Comparison of ENCODE assay signal across 16 cellular contexts in the genomic region with DNA sequence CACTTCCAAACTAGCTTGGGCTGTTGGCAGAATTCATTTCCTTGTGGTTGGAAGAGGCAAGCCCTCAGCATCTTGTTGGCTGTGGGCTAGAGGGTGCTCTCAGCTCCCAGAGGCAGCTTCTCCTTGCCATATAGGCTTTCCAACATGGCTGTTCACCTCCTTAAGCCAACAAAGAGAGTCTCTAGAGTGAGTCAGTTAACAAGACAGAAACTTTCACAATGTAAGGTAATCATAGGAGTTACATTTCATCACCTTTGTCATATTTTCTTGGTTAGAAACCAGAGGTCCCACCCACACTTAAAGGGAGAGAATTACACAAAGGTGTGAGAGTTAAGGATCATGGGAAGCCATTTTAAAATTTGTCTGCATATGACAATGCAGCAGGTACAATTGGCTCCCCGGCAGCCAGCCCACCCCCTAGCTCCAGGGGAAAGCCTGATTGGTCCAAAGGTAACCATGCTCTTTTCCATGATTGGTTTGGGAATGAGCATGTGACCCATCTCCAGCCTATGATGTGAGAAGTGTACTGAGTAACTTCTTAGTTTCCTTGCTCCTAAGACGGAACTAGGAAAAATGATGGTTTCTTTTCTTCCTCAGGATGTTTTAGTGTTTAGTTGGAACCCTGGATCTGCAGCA.
DNase-seq lines count a peak whose midpoint lies in the region; ATAC-seq and TF ChIP-seq lines count a peak whose summit lies in the region.
"Had no signal": no experiment of that assay in that cellular context is flagged by ENCODE, and none has a peak within 500 bp of the region (broad histone marks: within the 10 kb centered on the region; RNA-seq: fewer than 3 reads in every experiment).

No MANE protein-coding gene starts in this region.

- H3K27ac ChIP-seq in AG04450 (ENCODE audit: low read depth, low read length) (peak overlapping the region; percentile 2), mammary epithelial cell (ENCODE audit: insufficient read depth, low read depth, low read length) (no peak overlapping the region)
- no peak overlapping the region for H3K27ac ChIP-seq in effector memory CD4-positive, alpha-beta T cell (ENCODE audit: insufficient read depth, low read length, poor library complexity, severe bottlenecking)
- H3K27ac ChIP-seq: GM23248 had no signal

- H3K4me3 ChIP-seq in AG04450 (ENCODE audit: low read depth, low read length), result no peak overlapping the region
- no peak overlapping the region for H3K4me3 ChIP-seq in mammary epithelial cell (replicated peaks in 1 of 3; ENCODE audit: insufficient read depth in 1 of 3, low read depth in 2 of 3, low read length in 3 of 3)
- H3K4me3 ChIP-seq in effector memory CD4-positive, alpha-beta T cell (ENCODE audit: insufficient read depth, low read depth, low read length, poor library complexity, severe bottlenecking), result no peak overlapping the region
- H3K4me3 ChIP-seq: GM12878, GM23248 had no signal

- H4K20me1 ChIP-seq in mammary epithelial cell (ENCODE audit: insufficient read depth, low read length), result no peaks in the 10 kb centered on the region

- intact Hi-C loops in mammary epithelial cell (cut with micrococcal nuclease), result no loop called here

- ATAC-seq in esophagus mucosa (peak; percentile 54), GM19467 (IDR thresholded peaks at IDR 0.05; ENCODE audit: unreplicated experiment) (no peak), HG02885 (IDR thresholded peaks at IDR 0.05; ENCODE audit: poor library complexity, unreplicated experiment) (no peak)
- ATAC-seq: GM12878, HepG2 had no signal

- TF ChIP-seq CTCF in AG04450 (IDR thresholded peaks at IDR 0.05; ENCODE audit: low read depth, low read length) (no peak), mammary epithelial cell (conservative IDR thresholded peaks at IDR 0.05 in 1 of 2, IDR thresholded peaks at IDR 0.05 in 1 of 2; ENCODE audit: extremely low read depth in 1 of 2, insufficient read depth in 1 of 2, low read depth in 1 of 2, low read length in 2 of 2) (no peak)

- H2AFZ ChIP-seq in mammary epithelial cell (ENCODE audit: low read depth, low read length), result no peak overlapping the region
- H2AFZ ChIP-seq: GM23248 had no signal

- DNase-seq in AG04450 (ENCODE audit: low read depth, low spot score), result no peak
- DNase-seq in HT-29 (ENCODE audit: low spot score), result peak; percentile 19
- DNase-seq in mammary epithelial cell, result peak; percentile 24
- DNase-seq in NCI-H1436 (lab: John Stamatoyannopoulos, UW), result no peak
- DNase-seq in effector memory CD4-positive, alpha-beta T cell, result no peak
- DNase-seq: ACHN; C1 segment of cervical spinal cord; CD4-positive, alpha-beta T cell; DMS79; GM23248; H7 had no signal

- no peaks in the 10 kb centered on the region for H3K36me3 ChIP-seq in mammary epithelial cell (ENCODE audit: insufficient read depth, low read length)
- H3K36me3 ChIP-seq in effector memory CD4-positive, alpha-beta T cell (ENCODE audit: control insufficient read depth, insufficient read depth, low read length), result no peaks in the 10 kb centered on the region

- no peaks in the 10 kb centered on the region for H3K9me3 ChIP-seq in AG04450 (ENCODE audit: control insufficient read depth, insufficient read depth, low read length)
- H3K9me3 ChIP-seq in mammary epithelial cell (replicated peaks; ENCODE audit: insufficient read depth, low read length), result peaks cover 8% of the 10 kb centered on the region
- no peaks in the 10 kb centered on the region for H3K9me3 ChIP-seq in effector memory CD4-positive, alpha-beta T cell (ENCODE audit: control insufficient read depth, low read length)

- no TSS peak for BruUV-seq in mammary epithelial cell (replicated peaks; lab: Mats Ljungman, UMichigan)

- H3K27me3 ChIP-seq in AG04450 (ENCODE audit: control insufficient read depth, insufficient read depth, low read length) (no peaks in the 10 kb centered on the region), mammary epithelial cell (ENCODE audit: insufficient read depth, low read length) (no peaks in the 10 kb centered on the region)
- H3K27me3 ChIP-seq in effector memory CD4-positive, alpha-beta T cell (replicated peaks; ENCODE audit: control insufficient read depth, insufficient read depth, low read length, poor library complexity, severe bottlenecking), result no peaks in the 10 kb centered on the region

- CTCF ChIA-PET in AG04450 (lab: Charles Lee) (no interaction called here), mammary epithelial cell (lab: Charles Lee; ENCODE audit: low non-redundant PET) (no interaction called here)

- 68% methylated on average over 2 of the region's 2 CpGs for WGBS in mammary epithelial cell (ENCODE audit: low coverage, missing lambda C conversion rate)

- in situ Hi-C loops in mammary epithelial cell (cut with MboI; ENCODE audit: low sequenced_read_pairs in 2 of 2), result no loop called here

- H3K9ac ChIP-seq in mammary epithelial cell (ENCODE audit: insufficient read depth, low read length), result no peak overlapping the region
- H3K9ac ChIP-seq: GM23248 had no signal

- dilution Hi-C loops in mammary epithelial cell (cut with HindIII; ENCODE audit: low sequenced_read_pairs), result no loop called here

- H3K4me2 ChIP-seq in mammary epithelial cell (ENCODE audit: insufficient read depth, low read depth, low read length), result no peak overlapping the region

- H3K4me1 ChIP-seq in mammary epithelial cell (ENCODE audit: insufficient read depth, low read length), result no peaks in the 10 kb centered on the region
- no peaks in the 10 kb centered on the region for H3K4me1 ChIP-seq in effector memory CD4-positive, alpha-beta T cell (ENCODE audit: control insufficient read depth, insufficient read depth, low read length, poor library complexity, severe bottlenecking)

- POLR2A ChIA-PET in AG04450 (lab: Yijun Ruan, JAX), result interaction anchor here (0.6 kb wide), 1 partner anchor 36 kb away, joined by 7 read pairs; no protein-coding TSS in a partner anchor

- no peaks in the 10 kb centered on the region for H3K79me2 ChIP-seq in mammary epithelial cell (ENCODE audit: insufficient read depth, low read length)

Comparison
In these comparisons a context has a peak if more than half of its experiments do, and no peak if none do; other contexts are left out.
1. DNase-seq: peak in HT-29 (single experiment) and mammary epithelial cell (single experiment); none in AG04450 (single experiment), NCI-H1436 (single experiment) and effector memory CD4-positive, alpha-beta T cell (0 of 3).